ENCODE assay signal across 29 cellular contexts in the genomic region with DNA sequence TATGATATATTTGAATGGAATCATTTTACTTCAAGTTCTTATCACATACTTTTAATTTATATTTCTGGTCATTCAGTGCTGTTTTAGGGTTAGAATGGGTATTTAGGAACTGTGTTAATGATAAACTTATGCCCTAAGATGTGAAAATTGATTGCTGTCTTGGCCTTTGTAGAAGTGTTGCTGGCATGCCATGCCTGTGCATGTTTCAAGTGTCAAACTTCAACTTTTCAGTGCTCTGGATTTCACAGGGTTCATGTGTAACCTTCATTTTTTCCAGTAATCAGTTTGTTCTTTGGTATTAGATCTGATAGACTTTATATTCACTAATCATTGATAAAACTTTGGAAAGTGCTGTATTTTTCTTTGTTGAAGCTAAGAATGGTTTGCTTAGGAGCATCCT.
"Had no signal": no experiment of that assay in that cellular context is flagged by ENCODE, and none has a peak within 500 bp of the region (broad histone marks: within the 10 kb centered on the region; RNA-seq: fewer than 3 reads in every experiment).

No MANE protein-coding gene starts in this region.

- H3K36me3 ChIP-seq: pancreas, prostate gland had no signal

- H3K4me3 ChIP-seq: left ventricle myocardium inferior, lung, pancreas, prostate gland, sigmoid colon, spleen, suprapubic skin, thoracic aorta, tibial artery, upper lobe of right lung had no signal

- H3K4me3 Mint-ChIP-seq: immature natural killer cell; mesothelial cell of epicardium; naive B cell; natural killer cell; stimulated activated effector memory CD8-positive, alpha-beta T cell treated with anti-CD3 and anti-CD28 coated beads, Interleukin-12 subunit alpha, Interleukin-12 subunit beta, amount 100 ng/mL, for 72 hours; stimulated activated naive CD8-positive, alpha-beta T cell treated with anti-CD3 and anti-CD28 coated beads, Interleukin-15, Interleukin-2, amounts not matched to agents 100 ng/mL and 50 ng/mL, for 24 hours had no signal

- ATAC-seq: left colon; natural killer cell; pancreas; right cardiac atrium; stimulated activated effector memory CD8-positive, alpha-beta T cell treated with anti-CD3 and anti-CD28 coated beads, Interleukin-12 subunit alpha, Interleukin-12 subunit beta, amount 100 ng/mL, for 72 hours; upper lobe of right lung had no signal

- DNase-seq: hypothalamus; immature natural killer cell; kidney; left colon; left ventricle myocardium inferior; mesendoderm; naive B cell; natural killer cell; pancreas; posterior cingulate gyrus; retina; right cardiac atrium; sigmoid colon; small intestine; spleen; stimulated activated CD4-positive, alpha-beta T cell treated with anti-CD3 and anti-CD28 coated beads, Interleukin-4, amount 100 ng/mL, for 24 hours; stimulated activated naive CD4-positive, alpha-beta T cell; tibial artery; trophoblast cell; upper lobe of right lung had no signal

- H3K9me3 Mint-ChIP-seq: immature natural killer cell; naive B cell; natural killer cell; stimulated activated effector memory CD8-positive, alpha-beta T cell treated with anti-CD3 and anti-CD28 coated beads, Interleukin-12 subunit alpha, Interleukin-12 subunit beta, amount 100 ng/mL, for 72 hours; stimulated activated naive CD8-positive, alpha-beta T cell treated with anti-CD3 and anti-CD28 coated beads, Interleukin-15, Interleukin-2, amounts not matched to agents 100 ng/mL and 50 ng/mL, for 24 hours had no signal

- H3K9me3 ChIP-seq: left ventricle myocardium inferior, pancreas, prostate gland, sigmoid colon, spleen, suprapubic skin, thoracic aorta, tibial artery, upper lobe of right lung had no signal

- H3K4me1 ChIP-seq: left ventricle myocardium inferior, pancreas, prostate gland, sigmoid colon, suprapubic skin, tibial artery had no signal

- H3K27me3 Mint-ChIP-seq: naive B cell; stimulated activated naive CD8-positive, alpha-beta T cell treated with anti-CD3 and anti-CD28 coated beads, Interleukin-15, Interleukin-2, amounts not matched to agents 100 ng/mL and 50 ng/mL, for 24 hours had no signal

- H3K27ac Mint-ChIP-seq: mesothelial cell of epicardium; natural killer cell; stimulated activated effector memory CD8-positive, alpha-beta T cell treated with anti-CD3 and anti-CD28 coated beads, Interleukin-12 subunit alpha, Interleukin-12 subunit beta, amount 100 ng/mL, for 72 hours; stimulated activated naive CD8-positive, alpha-beta T cell treated with anti-CD3 and anti-CD28 coated beads, Interleukin-15, Interleukin-2, amounts not matched to agents 100 ng/mL and 50 ng/mL, for 24 hours had no signal

- H3K27ac ChIP-seq: left ventricle myocardium inferior, pancreas, prostate gland, sigmoid colon, spleen, suprapubic skin, thoracic aorta, tibial artery, upper lobe of right lung had no signal

- H3K27me3 ChIP-seq: pancreas, sigmoid colon, spleen, suprapubic skin, tibial artery, upper lobe of right lung had no signal

- FAIRE-seq: islet of Langerhans, pancreas, small intestine, urothelium cell line had no signal
